Comparison of ENCODE assay signal across 10 cellular contexts in the genomic region with DNA sequence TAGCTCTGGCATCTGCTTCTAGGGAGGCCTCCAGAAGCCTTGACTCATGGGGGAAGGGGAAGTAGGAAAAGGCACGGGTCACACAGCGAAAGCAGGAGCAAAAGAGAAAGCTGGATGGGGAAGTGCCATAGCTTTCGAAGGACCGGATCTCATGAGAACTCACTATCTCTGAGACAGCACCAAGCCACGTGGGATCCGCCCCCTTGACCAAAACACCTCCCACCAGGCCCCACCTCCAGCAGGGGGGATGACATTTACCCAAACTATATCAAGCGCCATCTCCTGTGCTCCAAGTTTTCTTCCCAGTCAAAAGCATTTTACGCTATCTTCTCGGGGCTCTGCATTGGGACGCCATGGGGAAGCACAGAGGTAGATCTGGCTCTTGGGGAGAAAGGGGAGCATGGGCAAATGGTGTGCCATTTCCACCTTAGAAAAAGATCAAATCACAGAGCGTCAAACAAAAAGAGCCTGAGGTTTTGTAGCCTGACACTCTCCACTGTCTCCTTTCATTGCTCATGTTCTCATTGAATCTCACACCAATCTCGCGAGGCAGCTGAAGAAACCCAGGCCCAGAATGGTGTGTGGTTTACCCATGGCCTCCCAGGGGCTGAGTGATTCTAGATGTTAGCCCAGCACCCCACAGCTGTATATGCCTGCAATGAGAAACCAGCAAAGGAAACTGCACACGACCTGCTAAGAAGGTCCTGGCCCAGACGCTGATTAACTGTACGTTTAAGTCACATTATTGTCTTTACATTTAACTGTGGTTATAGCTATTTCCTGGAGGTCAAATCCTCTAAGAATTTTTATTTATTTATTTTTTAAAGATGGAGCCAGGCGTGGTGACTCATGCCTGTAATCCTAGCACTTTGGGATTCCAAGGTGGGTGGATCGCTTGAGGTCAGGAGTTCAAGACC. TPM values are rescaled to one million over a fixed set of nuclear protein-coding genes. Genes with fewer than 3 reads are reported as not detected.
DNase-seq lines count a peak whose midpoint lies in the region; ATAC-seq and TF ChIP-seq lines count a peak whose summit lies in the region.
"Had no signal": no experiment of that assay in that cellular context is flagged by ENCODE, and none has a peak within 500 bp of the region (broad histone marks: within the 10 kb centered on the region; RNA-seq: fewer than 3 reads in every experiment).

No MANE protein-coding gene starts in this region.

- no peaks in the 10 kb centered on the region for H3K9me3 ChIP-seq in breast epithelium

- no peak overlapping the region for H3K4me3 Mint-ChIP-seq in MCF 10A (ENCODE audit: unreplicated experiment)
- no peak overlapping the region for H3K4me3 Mint-ChIP-seq in WTC11
- H3K4me3 Mint-ChIP-seq in stimulated activated naive B cell treated with anti-CD40 and anti-IgM and Interleukin-4, amounts not matched to agents 10 μg/mL and 1 μg/mL and 100 μg/mL, for 72 hours = no peak overlapping the region

- H3K27ac Mint-ChIP-seq in MCF 10A (ENCODE audit: low read depth, unreplicated experiment) (no peak overlapping the region), WTC11 (0 out of 2 replicates have a peak overlapping the region, but pooled peaks have one; percentile 71)
- peak overlapping the region; percentile 0 for H3K27ac Mint-ChIP-seq in stimulated activated naive B cell treated with anti-CD40 and anti-IgM and Interleukin-4, amounts not matched to agents 10 μg/mL and 1 μg/mL and 100 μg/mL, for 72 hours
- H3K27ac Mint-ChIP-seq: activated T-cell treated with anti-CD3 and anti-CD28 coated beads, Interleukin-2, amount 50 U/mL, for 72 hours had no signal

- TF ChIP-seq CTCF in MCF 10A (IDR thresholded peaks at IDR 0.05; ENCODE audit: unreplicated experiment) (no peak), breast epithelium (IDR thresholded peaks at IDR 0.05) (no peak), WTC11 (IDR thresholded peaks at IDR 0.05) (no peak)

- H3K27me3 ChIP-seq in breast epithelium = no peaks in the 10 kb centered on the region

- intact Hi-C loops in MCF 10A (cut with micrococcal nuclease) (no loop called here), breast epithelium (cut with DNase I; ENCODE audit: low total_unique reads) (no loop called here)

- TF ChIP-seq POLR2A in breast epithelium (IDR thresholded peaks at IDR 0.05) = no peak

- H3K36me3 Mint-ChIP-seq in MCF 10A (ENCODE audit: insufficient read depth, unreplicated experiment) (no peaks in the 10 kb centered on the region), WTC11 (no peaks in the 10 kb centered on the region)
- peaks cover 0 to 3% of the 10 kb centered on the region in 2 donors for H3K36me3 Mint-ChIP-seq in stimulated activated naive B cell treated with anti-CD40 and anti-IgM and Interleukin-4, amounts not matched to agents 10 μg/mL and 1 μg/mL and 100 μg/mL, for 72 hours

- H3K4me3 ChIP-seq in breast epithelium = no peak overlapping the region
- H3K4me3 ChIP-seq: SK-N-MC had no signal

- no peaks in the 10 kb centered on the region for H3K27me3 Mint-ChIP-seq in MCF 10A (ENCODE audit: insufficient read depth, unreplicated experiment)
- H3K27me3 Mint-ChIP-seq in WTC11 (ENCODE audit: low read depth) = peaks cover 8% of the 10 kb centered on the region; the same call in 1 of the 2 replicates
- peaks cover 0 to 21% of the 10 kb centered on the region in 2 donors for H3K27me3 Mint-ChIP-seq in stimulated activated naive B cell treated with anti-CD40 and anti-IgM and Interleukin-4, amounts not matched to agents 10 μg/mL and 1 μg/mL and 100 μg/mL, for 72 hours

- POLR2A ChIA-PET in MCF 10A (lab: Yijun Ruan, JAX) (interaction anchor here (1.1 kb wide), 1 partner anchor 76 kb away, joined by 3 read pairs; no protein-coding TSS in a partner anchor), WTC11 (lab: Charles Lee) (no interaction called here)

- H3K9me3 Mint-ChIP-seq in MCF 10A (ENCODE audit: unreplicated experiment) (no peaks in the 10 kb centered on the region), WTC11 (peaks cover 13% of the 10 kb centered on the region)
- H3K9me3 Mint-ChIP-seq in stimulated activated naive B cell treated with anti-CD40 and anti-IgM and Interleukin-4, amounts not matched to agents 10 μg/mL and 1 μg/mL and 100 μg/mL, for 72 hours = peaks cover 0 to 6% of the 10 kb centered on the region in 2 donors

- DNase-seq in MCF 10A (ENCODE audit: unreplicated experiment) (peak; percentile 10), breast epithelium (ENCODE audit: low spot score in 2 of 2) (no peak), WTC11 (ENCODE audit: low spot score) (peak; percentile 27), hippocampal formation (lab: John Stamatoyannopoulos, UW) (peak; percentile 12 to 18)
- peak; percentile 6 for DNase-seq in stimulated activated naive B cell treated with anti-CD40 and anti-IgM and Interleukin-4, amounts not matched to agents 10 μg/mL and 1 μg/mL and 100 μg/mL, for 72 hours
- DNase-seq: activated T-cell treated with anti-CD3 and anti-CD28 coated beads, Interleukin-2, amount 50 U/mL, for 72 hours had no signal

- H3K36me3 ChIP-seq in breast epithelium = no peaks in the 10 kb centered on the region

- no peaks in the 10 kb centered on the region for H3K4me1 ChIP-seq in breast epithelium

- no peaks in the 10 kb centered on the region for H3K4me1 Mint-ChIP-seq in MCF 10A (ENCODE audit: insufficient read depth, unreplicated experiment)
- H3K4me1 Mint-ChIP-seq in WTC11 = peaks cover 10% of the 10 kb centered on the region
- peaks cover 9% of the 10 kb centered on the region in 2 donors for H3K4me1 Mint-ChIP-seq in stimulated activated naive B cell treated with anti-CD40 and anti-IgM and Interleukin-4, amounts not matched to agents 10 μg/mL and 1 μg/mL and 100 μg/mL, for 72 hours

- CTCF ChIA-PET in MCF 10A (lab: Yijun Ruan, JAX) = interaction anchor here (1.3 kb wide), 1 partner anchor 13 kb away, joined by 3 read pairs; no protein-coding TSS in a partner anchor
- CTCF ChIA-PET in WTC11 (lab: Charles Lee) = interaction anchor here (1.3 kb wide), 1 partner anchor 10 kb away, joined by 3 read pairs; no protein-coding TSS in a partner anchor

- no peak overlapping the region for H3K27ac ChIP-seq in breast epithelium
- H3K27ac ChIP-seq: SK-N-MC had no signal

- BruUV-seq in MCF 10A (replicated peaks; lab: Mats Ljungman, UMichigan) = no TSS peak

- ATAC-seq in WTC11 (peak; percentile 88), HG02763 (IDR thresholded peaks at IDR 0.05; ENCODE audit: unreplicated experiment) (no peak), GM21381 (IDR thresholded peaks at IDR 0.05; ENCODE audit: unreplicated experiment) (no peak), GM18517 (IDR thresholded peaks at IDR 0.05; ENCODE audit: unreplicated experiment) (no peak)
- peak; percentile 57 to 78 for ATAC-seq in stimulated activated naive B cell treated with anti-CD40 and anti-IgM and Interleukin-4, amounts not matched to agents 10 μg/mL and 1 μg/mL and 100 μg/mL, for 72 hours (replicated peaks)

TF ChIP-seq in WTC11, 78 proteins besides CTCF, POLR2A, EP300 and RAD21:
- TF ChIP-seq, protein P1, sequence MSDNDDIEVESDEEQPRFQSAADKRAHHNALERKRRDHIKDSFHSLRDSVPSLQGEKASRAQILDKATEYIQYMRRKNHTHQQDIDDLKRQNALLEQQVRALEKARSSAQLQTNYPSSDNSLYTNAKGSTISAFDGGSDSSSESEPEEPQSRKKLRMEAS (CRISPR knock-in tag; IDR thresholded peaks at IDR 0.05) = peak; percentile 12; the same call in 1 of the 2 replicates
- no peak for TF ChIP-seq SMAD3 (CRISPR knock-in tag; IDR thresholded peaks at IDR 0.05; ENCODE audit: borderline replicate concordance)

RNA-seq across cellular contexts. Expression of a gene that starts 8.1 kb away (rescaled TPM):
- total RNA-seq in MCF 10A (2022) (1.4 and 2.1 TPM in 2 replicates), breast epithelium (1 to 10 TPM; 1.1 to 2.6 (median 1.6) TPM), WTC11 (2021) (not detected in 3 replicates)

RNA-seq across cellular contexts. Expression of a gene that starts 52.9 kb away (rescaled TPM):
- total RNA-seq in MCF 10A (2022) (0.54 and 0.63 TPM in 2 replicates), breast epithelium (1 to 10 TPM in 2 of 3 donors, not detected in 1; 1.0 to 1.1 TPM), WTC11 (2021) (10.0 to 13.9 TPM (median 12.5 TPM) in 3 replicates)

Comparison
In these comparisons a context has a peak if more than half of its experiments do, and no peak if none do; other contexts are left out.
1. DNase-seq: peak in MCF 10A (single experiment), WTC11 (single experiment), hippocampal formation (2 of 2) and stimulated activated naive B cell treated with anti-CD40 and anti-IgM and Interleukin-4, amounts not matched to agents 10 μg/mL and 1 μg/mL and 100 μg/mL, for 72 hours (single experiment); none in breast epithelium (0 of 2).
2. ATAC-seq: peak in WTC11 (single experiment) and stimulated activated naive B cell treated with anti-CD40 and anti-IgM and Interleukin-4, amounts not matched to agents 10 μg/mL and 1 μg/mL and 100 μg/mL, for 72 hours (2 of 2); none in HG02763 (single experiment), GM21381 (single experiment) and GM18517 (single experiment).